1 cellular context compared by ENCODE assay signal in genomic region chr22:40428796-40429195, GRCh38.
TF ChIP-seq lines count a peak whose summit lies in the region.

No MANE protein-coding gene starts in this region.

TF ChIP-seq in IMR-90, 13 proteins besides CTCF, POLR2A, EP300 and RAD21:
- TF ChIP-seq ELK1 (IDR thresholded peaks at IDR 0.05; ENCODE audit: borderline replicate concordance, low read depth, low read length) (no peak), RFX5 (IDR thresholded peaks at IDR 0.05; ENCODE audit: low read depth, low read length) (no peak), FOS (IDR thresholded peaks at IDR 0.05; ENCODE audit: low read depth, low read length) (no peak), MXI1 (IDR thresholded peaks at IDR 0.05; ENCODE audit: borderline replicate concordance, low read depth, low read length) (no peak), BHLHE40 (IDR thresholded peaks at IDR 0.05; ENCODE audit: low read depth, low read length) (no peak), CEBPB (IDR thresholded peaks at IDR 0.05; ENCODE audit: low read depth, low read length) (no peak), NFE2L2 (IDR thresholded peaks at IDR 0.05; ENCODE audit: low read depth, low read length) (no peak), MAFK (IDR thresholded peaks at IDR 0.05; ENCODE audit: low read depth, low read length) (no peak), RCOR1 (IDR thresholded peaks at IDR 0.05; ENCODE audit: insufficient replicate concordance, low read length) (no peak), MAZ (IDR thresholded peaks at IDR 0.05; ENCODE audit: borderline replicate concordance, low read depth, low read length) (no peak), USF2 (IDR thresholded peaks at IDR 0.05; ENCODE audit: low read depth, low read length) (no peak), SMC3 (IDR thresholded peaks at IDR 0.05; ENCODE audit: low read depth, low read length) (no peak), CHD1 (IDR thresholded peaks at IDR 0.05; ENCODE audit: low read depth, low read length) (no peak)
